Comparison of ENCODE assay signal across 8 cellular contexts in genomic region chr7:4681922-4682620, GRCh38. TPM values are rescaled to one million over a fixed set of nuclear protein-coding genes. Genes with fewer than 3 reads are reported as not detected.
DNase-seq lines count a peak whose midpoint lies in the region; ATAC-seq and TF ChIP-seq lines count a peak whose summit lies in the region.

Gene FOXK1 (plus strand): TSS chr7:4682295. CDS start chr7:4682309, 14 bp downstream.

- H3K4me1 Mint-ChIP-seq in activated naive CD8-positive, alpha-beta T cell treated with anti-CD3 and anti-CD28 coated beads for 36 hours: peaks cover 27% of the 10 kb centered on the region

- H3K4me1 ChIP-seq in parathyroid adenoma (no peaks in the 10 kb centered on the region), tibial artery (peaks cover 0 to 32% (median 19%) of the 10 kb centered on the region in 4 donors)

- H3K27ac Mint-ChIP-seq in activated naive CD8-positive, alpha-beta T cell treated with anti-CD3 and anti-CD28 coated beads for 36 hours: peak within 1 kb of the TSS; percentile 94

- no peaks in the 10 kb centered on the region for H3K27me3 Mint-ChIP-seq in activated naive CD8-positive, alpha-beta T cell treated with anti-CD3 and anti-CD28 coated beads for 36 hours

- H3K9me3 Mint-ChIP-seq in activated naive CD8-positive, alpha-beta T cell treated with anti-CD3 and anti-CD28 coated beads for 36 hours: peaks cover 1% of the 10 kb centered on the region

- H3K4me3 ChIP-seq in parathyroid adenoma (ENCODE audit: low read depth, low read length) (peak within 1 kb of the TSS; percentile 56), tibial artery (peak within 1 kb of the TSS; percentile 95 to 99)

- H3K36me3 ChIP-seq in parathyroid adenoma (ENCODE audit: control insufficient read depth, insufficient read depth, low read length): no peaks in the 10 kb centered on the region
- no peaks in the 10 kb centered on the region for H3K36me3 ChIP-seq in tibial artery

- H3K36me3 Mint-ChIP-seq in activated naive CD8-positive, alpha-beta T cell treated with anti-CD3 and anti-CD28 coated beads for 36 hours: peaks cover 15% of the 10 kb centered on the region

- peaks cover 29% of the 10 kb centered on the region for H3K79me2 ChIP-seq in parathyroid adenoma

- peak within 1 kb of the TSS; percentile 95 for H3K4me2 ChIP-seq in parathyroid adenoma (ENCODE audit: low read length)

- intact Hi-C loops in Right ventricle myocardium inferior (cut with DNase I): loop anchor here (1.0 to 2.0 kb wide), 3 partner anchors 40 to 71 kb away; no protein-coding TSS in a partner anchor
- intact Hi-C loops in tibial artery (cut with DNase I; ENCODE audit: low total_unique reads): loop anchor here (5.0 kb wide), 2 partner anchors 40 to 70 kb away; no protein-coding TSS in a partner anchor

- peak; percentile 73 for ATAC-seq in GM21737 (IDR thresholded peaks at IDR 0.05; ENCODE audit: unreplicated experiment)
- peak; percentile 89 for ATAC-seq in Right ventricle myocardium inferior

- H3K9me3 ChIP-seq in parathyroid adenoma (ENCODE audit: control insufficient read depth, low read length) (no peaks in the 10 kb centered on the region), tibial artery (no peaks in the 10 kb centered on the region)

- TF ChIP-seq CTCF in parathyroid adenoma (IDR thresholded peaks at IDR 0.05) (no peak), tibial artery (IDR thresholded peaks at IDR 0.05) (no peak)

- H3K27ac ChIP-seq in parathyroid adenoma (peak within 1 kb of the TSS; percentile 76), tibial artery (peak within 1 kb of the TSS; percentile 95 to 97)

- H3K4me3 Mint-ChIP-seq in activated naive CD8-positive, alpha-beta T cell treated with anti-CD3 and anti-CD28 coated beads for 36 hours: peak within 1 kb of the TSS; percentile 95

- H2AFZ ChIP-seq in parathyroid adenoma: peak within 1 kb of the TSS; percentile 87

- no peaks in the 10 kb centered on the region for H3K27me3 ChIP-seq in parathyroid adenoma (ENCODE audit: control insufficient read depth, insufficient read depth, low read length)
- no peaks in the 10 kb centered on the region for H3K27me3 ChIP-seq in tibial artery

- DNase-seq in Daoy (ENCODE audit: low read depth): peak; percentile 90
- peak; percentile 26 to 29 for DNase-seq in Kasumi-1 (lab: John Stamatoyannopoulos, UW)
- DNase-seq in SKM-1 treated with dmso at 0.1 percent for 144 hours (lab: John Stamatoyannopoulos, UW; ENCODE audit: unreplicated experiment): peak; percentile 72
- peak; percentile 90 for DNase-seq in activated naive CD8-positive, alpha-beta T cell treated with anti-CD3 and anti-CD28 coated beads for 36 hours
- DNase-seq in Right ventricle myocardium inferior (ENCODE audit: missing footprints): peak; percentile 90
- peak; percentile 61 to 84 for DNase-seq in tibial artery

- H3K9ac ChIP-seq in parathyroid adenoma: peak within 1 kb of the TSS; percentile 16

RNA-seq across cellular contexts. Expression of gene FOXK1, which starts in this region (rescaled TPM):
- 12.9 and 20.9 TPM in 2 replicates for total RNA-seq in Daoy (2014; rRNA removed; shearing (Covaris generic))
- total RNA-seq in activated naive CD8-positive, alpha-beta T cell treated with anti-CD3 and anti-CD28 coated beads for 36 hours: 10 to 100 TPM; 38.1 to 38.2 TPM
- 16.8 TPM for total RNA-seq in Right ventricle myocardium inferior

Comparison
In these comparisons a context has a peak if more than half of its experiments do, and no peak if none do; other contexts are left out.
1. Peak in every context shown above with its lines: DNase-seq, ATAC-seq, H3K4me3 ChIP-seq and H3K27ac ChIP-seq.
2. DNase-seq: peak in every context shown above with its lines; median percentile 90 in Daoy; 90 in activated naive CD8-positive, alpha-beta T cell treated with anti-CD3 and anti-CD28 coated beads for 36 hours; 90 in Right ventricle myocardium inferior; 72 in tibial artery; 72 in SKM-1 treated with dmso at 0.1 percent for 144 hours; 28 in Kasumi-1.